ENCODE assay signal across 18 cellular contexts in the genomic region with DNA sequence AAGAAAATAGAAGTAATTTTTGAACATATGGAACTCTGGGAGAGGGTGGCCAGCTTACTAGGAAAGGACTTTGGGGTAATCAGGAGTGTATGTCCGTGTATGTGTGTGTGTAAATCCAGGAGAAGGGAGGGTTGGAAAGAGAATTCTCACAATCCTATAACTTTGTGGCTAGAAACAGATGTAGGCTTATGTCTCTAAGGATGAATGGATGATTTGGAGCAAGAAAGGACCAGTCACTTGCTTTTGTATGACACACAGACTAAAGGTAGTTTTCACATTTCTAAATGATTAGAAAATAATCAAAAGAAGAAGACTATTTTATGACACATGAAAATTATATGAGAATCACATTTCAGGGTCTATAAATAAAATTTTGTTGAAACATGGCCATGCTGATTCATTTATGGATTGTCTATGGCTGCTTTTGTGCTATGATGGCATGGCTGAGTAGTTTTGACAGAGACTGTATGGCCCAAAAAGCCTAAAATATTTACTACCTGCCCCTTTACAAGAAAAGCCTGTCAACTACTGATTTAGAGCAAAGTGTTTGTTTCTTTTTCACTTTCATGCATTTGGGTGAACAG.
"Had no signal": no experiment of that assay in that cellular context is flagged by ENCODE, and none has a peak within 500 bp of the region (broad histone marks: within the 10 kb centered on the region; RNA-seq: fewer than 3 reads in every experiment).

No MANE protein-coding gene starts in this region.

- H3K27ac ChIP-seq: neutrophil, parathyroid adenoma, spleen, thyroid gland, VCaP had no signal

- H2AFZ ChIP-seq: parathyroid adenoma had no signal

- H3K79me2 ChIP-seq: parathyroid adenoma had no signal

- H3K36me3 ChIP-seq: neutrophil, spleen, thyroid gland had no signal

- H3K4me3 ChIP-seq: spleen, thyroid gland had no signal

- ATAC-seq: activated naive CD4-positive, alpha-beta T cell treated with anti-CD3 and anti-CD28 coated beads, Interleukin-2, amount 50 U/mL, for 72 hours; esophagus mucosa; natural killer cell treated with Interleukin-12 subunit alpha and Interleukin-12 subunit beta and Interleukin-15 and Interleukin-18, amount 100 ng/mL, for 72 hours; sciatic nerve; stimulated activated naive B cell treated with anti-CD40 and anti-IgM and Interleukin-4, amounts not matched to agents 10 μg/mL and 1 μg/mL and 100 μg/mL, for 72 hours had no signal

- H3K27me3 ChIP-seq: thyroid gland had no signal

- H3K36me3 Mint-ChIP-seq: activated naive CD4-positive, alpha-beta T cell treated with anti-CD3 and anti-CD28 coated beads, Interleukin-2, amount 50 U/mL, for 72 hours; natural killer cell treated with Interleukin-12 subunit alpha and Interleukin-12 subunit beta and Interleukin-15 and Interleukin-18, amount 100 ng/mL, for 72 hours; stimulated activated naive B cell treated with anti-CD40 and anti-IgM and Interleukin-4, amounts not matched to agents 10 μg/mL and 1 μg/mL and 100 μg/mL, for 72 hours had no signal

- H3K9me3 Mint-ChIP-seq: activated naive CD4-positive, alpha-beta T cell treated with anti-CD3 and anti-CD28 coated beads, Interleukin-2, amount 50 U/mL, for 72 hours; activated T-helper 1 cell treated with anti-CD3 and anti-CD28 coated beads, Interleukin-12 subunit alpha, Interleukin-12 subunit beta, Interleukin-2, Interleukin-4 antibody, amounts not matched to agents 30 ng/mL and 10 ng/mL and 1 ng/mL, durations not matched to agents 14 hours and 24 hours and 36 hours; natural killer cell treated with Interleukin-12 subunit alpha and Interleukin-12 subunit beta and Interleukin-15 and Interleukin-18, amount 100 ng/mL, for 72 hours; stimulated activated naive B cell treated with anti-CD40 and anti-IgM and Interleukin-4, amounts not matched to agents 10 μg/mL and 1 μg/mL and 100 μg/mL, for 72 hours; T-helper 1 cell treated with Interleukin-12 subunit alpha and Interleukin-12 subunit beta and Interleukin-4 antibody, amounts not matched to agents 30 μg/mL and 1 μg/mL, for 36 hours had no signal

- H3K4me1 Mint-ChIP-seq: stimulated activated naive B cell treated with anti-CD40 and anti-IgM and Interleukin-4, amounts not matched to agents 10 μg/mL and 1 μg/mL and 100 μg/mL, for 72 hours had no signal

- DNase-seq: activated CD4-positive, alpha-beta T cell treated with anti-CD3 and anti-CD28 coated beads, Interleukin-2, amount 50 U/mL, for 4 hours; activated gamma-delta T cell treated with Interleukin-2 at 50 U/mL for 16 hours; cerebellar nuclear complex; effector CD8-positive, alpha-beta T cell; mesendoderm; spleen; stimulated activated CD4-positive, alpha-beta T cell treated with anti-CD3 and anti-CD28 coated beads, Interleukin-4, amount 100 ng/mL, for 4 hours; stimulated activated naive B cell treated with anti-CD40 and anti-IgM and Interleukin-4, amounts not matched to agents 10 μg/mL and 1 μg/mL and 100 μg/mL, for 72 hours; thyroid gland had no signal

- H3K9me3 ChIP-seq: neutrophil, spleen, thyroid gland had no signal

- H3K4me1 ChIP-seq: parathyroid adenoma, spleen, thyroid gland had no signal

- H3K9ac ChIP-seq: parathyroid adenoma had no signal

- H3K4me3 Mint-ChIP-seq: activated T-helper 1 cell treated with anti-CD3 and anti-CD28 coated beads, Interleukin-12 subunit alpha, Interleukin-12 subunit beta, Interleukin-2, Interleukin-4 antibody, amounts not matched to agents 30 ng/mL and 10 ng/mL and 1 ng/mL, durations not matched to agents 14 hours and 24 hours and 36 hours; natural killer cell treated with Interleukin-12 subunit alpha and Interleukin-12 subunit beta and Interleukin-15 and Interleukin-18, amount 100 ng/mL, for 72 hours; stimulated activated naive B cell treated with anti-CD40 and anti-IgM and Interleukin-4, amounts not matched to agents 10 μg/mL and 1 μg/mL and 100 μg/mL, for 72 hours; T-helper 1 cell treated with Interleukin-12 subunit alpha and Interleukin-12 subunit beta and Interleukin-4 antibody, amounts not matched to agents 30 μg/mL and 1 μg/mL, for 36 hours had no signal
